9 cellular contexts compared by ENCODE assay signal in the genomic region with DNA sequence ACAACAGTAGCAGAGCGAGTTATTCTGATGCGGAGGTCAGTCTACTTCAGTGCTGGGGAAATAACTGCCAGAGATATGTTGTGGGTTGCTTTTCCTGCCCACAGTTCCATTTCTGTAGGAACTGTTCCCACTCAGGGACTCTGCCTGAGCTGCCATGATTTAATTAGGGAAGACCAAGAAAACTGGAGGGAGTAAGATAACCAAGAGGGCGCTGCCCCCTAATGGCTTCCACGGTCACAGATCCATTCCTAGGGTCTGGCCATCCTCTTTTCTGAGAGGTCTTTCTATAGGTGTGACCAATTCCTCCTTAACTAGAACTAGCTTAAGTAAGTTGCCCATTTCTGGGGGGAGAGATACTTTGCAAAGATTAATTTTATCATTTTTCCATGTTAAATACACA.
DNase-seq lines count a peak whose midpoint lies in the region; TF ChIP-seq lines count a peak whose summit lies in the region.
"Had no signal": no experiment of that assay in that cellular context is flagged by ENCODE, and none has a peak within 500 bp of the region (broad histone marks: within the 10 kb centered on the region; RNA-seq: fewer than 3 reads in every experiment).

No MANE protein-coding gene starts in this region.

- no peaks in the 10 kb centered on the region for H3K36me3 ChIP-seq in neural progenitor cell

- no peak overlapping the region for H3K9ac ChIP-seq in neural progenitor cell

- peaks cover 3% of the 10 kb centered on the region for H3K27me3 Mint-ChIP-seq in neural progenitor cell (ENCODE audit: insufficient read depth, low read depth)

- H3K27ac Mint-ChIP-seq in neural progenitor cell = no peak overlapping the region
- H3K27ac Mint-ChIP-seq: activated naive CD4-positive, alpha-beta T cell treated with anti-CD3 and anti-CD28 coated beads, Interleukin-2, amount 50 U/mL, for 24 hours had no signal

- peaks cover 22% of the 10 kb centered on the region for H3F3A ChIP-seq in neural progenitor cell (ENCODE audit: low read depth)

- H3K4me3 Mint-ChIP-seq in neural progenitor cell = no peak overlapping the region
- H3K4me3 Mint-ChIP-seq: activated naive CD4-positive, alpha-beta T cell treated with anti-CD3 and anti-CD28 coated beads, Interleukin-2, amount 50 U/mL, for 24 hours had no signal

- H3K4me3 ChIP-seq in neural progenitor cell = no peak overlapping the region

- H4K20me1 ChIP-seq in neural progenitor cell (ENCODE audit: low read depth) = no peaks in the 10 kb centered on the region

- H3K27ac ChIP-seq in neural progenitor cell = no peak overlapping the region

- H3K9me3 Mint-ChIP-seq in neural progenitor cell = no peaks in the 10 kb centered on the region
- H3K9me3 Mint-ChIP-seq: activated naive CD4-positive, alpha-beta T cell treated with anti-CD3 and anti-CD28 coated beads, Interleukin-2, amount 50 U/mL, for 24 hours had no signal

- H3K4me2 ChIP-seq in neural progenitor cell = no peak overlapping the region

- no peak for DNase-seq in GM13977 (ENCODE audit: low spot score)
- peak; percentile 29 for DNase-seq in NCI-H2029 (lab: John Stamatoyannopoulos, UW)
- DNase-seq in dermis blood vessel endothelial cell = peak; percentile 75
- DNase-seq in neural progenitor cell (ENCODE audit: low spot score) = peak; percentile 75
- DNase-seq in G401 (ENCODE audit: low spot score) = no peak
- DNase-seq in posterior vena cava (ENCODE audit: low spot score) = no peak
- no peak for DNase-seq in GM20000 (ENCODE audit: low spot score)
- DNase-seq: OCI-M1 had no signal

- TF ChIP-seq CTCF in GM13977 (IDR thresholded peaks at IDR 0.05; ENCODE audit: extremely low read depth, insufficient read depth, missing control alignments) = peak; percentile 22
- peak; percentile 73 for TF ChIP-seq CTCF in neural progenitor cell (IDR thresholded peaks at IDR 0.05)
- no peak for TF ChIP-seq CTCF in GM20000 (IDR thresholded peaks at IDR 0.05; ENCODE audit: extremely low read depth, missing control alignments)

- H3K27me3 ChIP-seq in neural progenitor cell = no peaks in the 10 kb centered on the region

- no peaks in the 10 kb centered on the region for H3K79me2 ChIP-seq in neural progenitor cell (ENCODE audit: low read depth)

- H3K4me1 ChIP-seq in neural progenitor cell = peaks cover 43% of the 10 kb centered on the region

- peaks cover 47% of the 10 kb centered on the region for H3K4me1 Mint-ChIP-seq in neural progenitor cell

- in situ Hi-C loops in GM13977 (cut with MboI; ENCODE audit: low pct_unique_long_range_greater_than_20kb, low sequenced_read_pairs, unreplicated experiment) = no loop called here
- in situ Hi-C loops in G401 (cut with HindIII; ENCODE audit: low sequenced_read_pairs) = no loop called here

- no peak overlapping the region for H2AFZ ChIP-seq in neural progenitor cell (replicated peaks)

- no peaks in the 10 kb centered on the region for H3K36me3 Mint-ChIP-seq in neural progenitor cell
- H3K36me3 Mint-ChIP-seq: activated naive CD4-positive, alpha-beta T cell treated with anti-CD3 and anti-CD28 coated beads, Interleukin-2, amount 50 U/mL, for 24 hours had no signal

- intact Hi-C loops in posterior vena cava (cut with DNase I) = loop anchor here (5.0 kb wide), 2 partner anchors 119 to 124 kb away; no protein-coding TSS in a partner anchor

- H3K9me3 ChIP-seq in neural progenitor cell (ENCODE audit: low read depth) = no peaks in the 10 kb centered on the region

Comparison
In these comparisons a context has a peak if more than half of its experiments do, and no peak if none do; other contexts are left out.
1. DNase-seq: peak in NCI-H2029 (single experiment), dermis blood vessel endothelial cell (single experiment) and neural progenitor cell (single experiment); none in GM13977 (single experiment), G401 (single experiment), posterior vena cava (single experiment) and GM20000 (single experiment).